Comparison of ENCODE assay signal across 1 cellular context in genomic region chr15:99117563-99118257, GRCh38.
TF ChIP-seq lines count a peak whose summit lies in the region.

No MANE protein-coding gene starts in this region.

TF ChIP-seq in HepG2, 621 proteins besides CTCF, POLR2A, EP300 and RAD21:
- 0 out of 2 replicates have a peak, but pooled peaks have one; percentile 12 for TF ChIP-seq ZBTB38 (CRISPR knock-in tag; IDR thresholded peaks at IDR 0.05)
- TF ChIP-seq, protein P1, sequence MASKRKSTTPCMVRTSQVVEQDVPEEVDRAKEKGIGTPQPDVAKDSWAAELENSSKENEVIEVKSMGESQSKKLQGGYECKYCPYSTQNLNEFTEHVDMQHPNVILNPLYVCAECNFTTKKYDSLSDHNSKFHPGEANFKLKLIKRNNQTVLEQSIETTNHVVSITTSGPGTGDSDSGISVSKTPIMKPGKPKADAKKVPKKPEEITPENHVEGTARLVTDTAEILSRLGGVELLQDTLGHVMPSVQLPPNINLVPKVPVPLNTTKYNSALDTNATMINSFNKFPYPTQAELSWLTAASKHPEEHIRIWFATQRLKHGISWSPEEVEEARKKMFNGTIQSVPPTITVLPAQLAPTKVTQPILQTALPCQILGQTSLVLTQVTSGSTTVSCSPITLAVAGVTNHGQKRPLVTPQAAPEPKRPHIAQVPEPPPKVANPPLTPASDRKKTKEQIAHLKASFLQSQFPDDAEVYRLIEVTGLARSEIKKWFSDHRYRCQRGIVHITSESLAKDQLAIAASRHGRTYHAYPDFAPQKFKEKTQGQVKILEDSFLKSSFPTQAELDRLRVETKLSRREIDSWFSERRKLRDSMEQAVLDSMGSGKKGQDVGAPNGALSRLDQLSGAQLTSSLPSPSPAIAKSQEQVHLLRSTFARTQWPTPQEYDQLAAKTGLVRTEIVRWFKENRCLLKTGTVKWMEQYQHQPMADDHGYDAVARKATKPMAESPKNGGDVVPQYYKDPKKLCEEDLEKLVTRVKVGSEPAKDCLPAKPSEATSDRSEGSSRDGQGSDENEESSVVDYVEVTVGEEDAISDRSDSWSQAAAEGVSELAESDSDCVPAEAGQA (IDR thresholded peaks at IDR 0.05; ENCODE audit: low read depth) = no peak
- TF ChIP-seq, protein P1 (CRISPR knock-in tag; IDR thresholded peaks at IDR 0.05; ENCODE audit: borderline replicate concordance) = no peak
